ENCODE assay signal across 7 cellular contexts in genomic region chr2:117027646-117028045, GRCh38.
"Had no signal": no experiment of that assay in that cellular context is flagged by ENCODE, and none has a peak within 500 bp of the region (broad histone marks: within the 10 kb centered on the region; RNA-seq: fewer than 3 reads in every experiment).

No MANE protein-coding gene starts in this region.

- ATAC-seq: HepG2, K562 had no signal

- H3K27ac Mint-ChIP-seq: IgD-negative memory B cell had no signal

- H3K27ac ChIP-seq: HL-60 had no signal

- H3K4me1 Mint-ChIP-seq: IgD-negative memory B cell had no signal

- H3K27me3 Mint-ChIP-seq: IgD-negative memory B cell had no signal

- DNase-seq: IMR-90, KBM-7, KG1 had no signal

- H3K4me3 ChIP-seq: K562 had no signal

- H3K4me3 Mint-ChIP-seq: IgD-negative memory B cell had no signal
